In genomic region chr1:161772397-161772796, GRCh38 we compare ENCODE assay signal across 14 cellular contexts. TPM values are rescaled to one million over a fixed set of nuclear protein-coding genes. Genes with fewer than 3 reads are reported as not detected.
DNase-seq lines count a peak whose midpoint lies in the region; ATAC-seq and TF ChIP-seq lines count a peak whose summit lies in the region.
"Had no signal": no experiment of that assay in that cellular context is flagged by ENCODE, and none has a peak within 500 bp of the region (broad histone marks: within the 10 kb centered on the region; RNA-seq: fewer than 3 reads in every experiment).

No MANE protein-coding gene starts in this region.

- no peaks in the 10 kb centered on the region for H3K36me3 ChIP-seq in left ventricle myocardium inferior
- H3K36me3 ChIP-seq: neural progenitor cell, tibial artery had no signal

- peak; percentile 38 to 55 for ATAC-seq in activated T-cell treated with anti-CD3 and anti-CD28 coated beads, Interleukin-2, amount 50 U/mL, for 4 hours
- ATAC-seq in stimulated activated effector memory CD8-positive, alpha-beta T cell treated with anti-CD3 and anti-CD28 coated beads, Interleukin-12 subunit alpha, Interleukin-12 subunit beta, amount 100 ng/mL, for 72 hours, result peak; percentile 16

- POLR2A ChIA-PET in GM10248 (lab: Yijun Ruan, JAX), result interaction anchor here (0.8 to 1.2 kb wide), 2 partner anchors 10 to 17 kb away, joined by 3 to 6 read pairs; no protein-coding TSS in a partner anchor
- POLR2A ChIA-PET in activated CD4-positive, alpha-beta memory T cell treated with anti-CD3 and anti-CD28 coated beads for 36 hours (lab: Charles Lee), result interaction anchor here (0.8 to 1.3 kb wide), 2 partner anchors 10 to 23 kb away, joined by 3 to 6 read pairs; partner anchors contain the start of gene DUSP12

- H3K4me1 ChIP-seq in left ventricle myocardium inferior, result peaks cover 77% of the 10 kb centered on the region

- H3K36me3 Mint-ChIP-seq in activated T-cell treated with anti-CD3 and anti-CD28 coated beads, Interleukin-2, amount 50 U/mL, for 4 hours (ENCODE audit: insufficient read depth), result peaks cover 4% of the 10 kb centered on the region
- peaks cover 9% of the 10 kb centered on the region for H3K36me3 Mint-ChIP-seq in activated T-cell treated with anti-CD3 and anti-CD28 coated beads, Interleukin-2, amount 50 U/mL, for 24 hours (ENCODE audit: low read depth)
- peaks cover 13% of the 10 kb centered on the region for H3K36me3 Mint-ChIP-seq in stimulated activated effector memory CD8-positive, alpha-beta T cell treated with anti-CD3 and anti-CD28 coated beads, Interleukin-12 subunit alpha, Interleukin-12 subunit beta, amount 100 ng/mL, for 72 hours
- peaks cover 3% of the 10 kb centered on the region for H3K36me3 Mint-ChIP-seq in activated CD4-positive, alpha-beta memory T cell treated with anti-CD3 and anti-CD28 coated beads for 36 hours
- H3K36me3 Mint-ChIP-seq: neural progenitor cell had no signal

- no peaks in the 10 kb centered on the region for H3K27me3 Mint-ChIP-seq in activated T-cell treated with anti-CD3 and anti-CD28 coated beads, Interleukin-2, amount 50 U/mL, for 4 hours (ENCODE audit: low read depth)
- no peaks in the 10 kb centered on the region for H3K27me3 Mint-ChIP-seq in activated T-cell treated with anti-CD3 and anti-CD28 coated beads, Interleukin-2, amount 50 U/mL, for 24 hours
- no peaks in the 10 kb centered on the region for H3K27me3 Mint-ChIP-seq in activated CD4-positive, alpha-beta memory T cell treated with anti-CD3 and anti-CD28 coated beads for 36 hours

- no peak overlapping the region for H3K4me3 Mint-ChIP-seq in activated T-cell treated with anti-CD3 and anti-CD28 coated beads, Interleukin-2, amount 50 U/mL, for 4 hours
- H3K4me3 Mint-ChIP-seq in activated T-cell treated with anti-CD3 and anti-CD28 coated beads, Interleukin-2, amount 50 U/mL, for 24 hours, result no peak overlapping the region
- H3K4me3 Mint-ChIP-seq in stimulated activated effector memory CD8-positive, alpha-beta T cell treated with anti-CD3 and anti-CD28 coated beads, Interleukin-12 subunit alpha, Interleukin-12 subunit beta, amount 100 ng/mL, for 72 hours, result no peak overlapping the region
- no peak overlapping the region for H3K4me3 Mint-ChIP-seq in activated CD4-positive, alpha-beta memory T cell treated with anti-CD3 and anti-CD28 coated beads for 36 hours
- H3K4me3 Mint-ChIP-seq: neural progenitor cell had no signal

- DNase-seq in activated T-cell treated with anti-CD3 and anti-CD28 coated beads, Interleukin-2, amount 50 U/mL, for 4 hours, result no peak
- no peak for DNase-seq in activated T-cell treated with anti-CD3 and anti-CD28 coated beads, Interleukin-2, amount 50 U/mL, for 24 hours
- peak; percentile 82 for DNase-seq in SIG-M5 treated with dmso at 0.1 percent for 504 hours (lab: John Stamatoyannopoulos, UW; ENCODE audit: unreplicated experiment)
- DNase-seq in left ventricle myocardium inferior, result no peak
- DNase-seq in stimulated activated effector memory CD8-positive, alpha-beta T cell treated with anti-CD3 and anti-CD28 coated beads, Interleukin-12 subunit alpha, Interleukin-12 subunit beta, amount 100 ng/mL, for 72 hours (ENCODE audit: low spot score in 2 of 2), result no peak
- DNase-seq in GM10248 (ENCODE audit: extremely low spot score), result no peak
- DNase-seq in activated CD4-positive, alpha-beta memory T cell treated with anti-CD3 and anti-CD28 coated beads for 36 hours, result no peak
- no peak for DNase-seq in NCI-H82 treated with DMSO at 0.1 percent for 48 hours (lab: John Stamatoyannopoulos, UW; ENCODE audit: unreplicated experiment)
- DNase-seq: GOT3, NCI-H1417 treated with DMSO at 0.1 percent for 48 hours, NCI-H82, SK-N-SH, tibial artery had no signal

- no peak overlapping the region for H3K4me3 ChIP-seq in left ventricle myocardium inferior
- H3K4me3 ChIP-seq: neural progenitor cell, tibial artery had no signal

- H3K9me3 Mint-ChIP-seq in activated T-cell treated with anti-CD3 and anti-CD28 coated beads, Interleukin-2, amount 50 U/mL, for 4 hours, result no peaks in the 10 kb centered on the region
- H3K9me3 Mint-ChIP-seq in activated T-cell treated with anti-CD3 and anti-CD28 coated beads, Interleukin-2, amount 50 U/mL, for 24 hours, result no peaks in the 10 kb centered on the region
- H3K9me3 Mint-ChIP-seq in stimulated activated effector memory CD8-positive, alpha-beta T cell treated with anti-CD3 and anti-CD28 coated beads, Interleukin-12 subunit alpha, Interleukin-12 subunit beta, amount 100 ng/mL, for 72 hours, result no peaks in the 10 kb centered on the region
- no peaks in the 10 kb centered on the region for H3K9me3 Mint-ChIP-seq in activated CD4-positive, alpha-beta memory T cell treated with anti-CD3 and anti-CD28 coated beads for 36 hours
- H3K9me3 Mint-ChIP-seq: neural progenitor cell had no signal

- no peak overlapping the region for H3K27ac Mint-ChIP-seq in activated T-cell treated with anti-CD3 and anti-CD28 coated beads, Interleukin-2, amount 50 U/mL, for 24 hours
- H3K27ac Mint-ChIP-seq in stimulated activated effector memory CD8-positive, alpha-beta T cell treated with anti-CD3 and anti-CD28 coated beads, Interleukin-12 subunit alpha, Interleukin-12 subunit beta, amount 100 ng/mL, for 72 hours, result no peak overlapping the region
- no peak overlapping the region for H3K27ac Mint-ChIP-seq in activated CD4-positive, alpha-beta memory T cell treated with anti-CD3 and anti-CD28 coated beads for 36 hours
- H3K27ac Mint-ChIP-seq: neural progenitor cell had no signal

- no peaks in the 10 kb centered on the region for H3K9me3 ChIP-seq in left ventricle myocardium inferior (replicated peaks)
- H3K9me3 ChIP-seq: SK-N-SH, tibial artery had no signal

- CTCF ChIA-PET in GM10248 (lab: Yijun Ruan, JAX), result interaction anchor here (1.0 to 2.5 kb wide), 7 partner anchors 8 to 285 kb away, joined by 3 to 17 read pairs (median 6); partner anchors contain the start of gene DUSP12
- CTCF ChIA-PET in activated CD4-positive, alpha-beta memory T cell treated with anti-CD3 and anti-CD28 coated beads for 36 hours (lab: Charles Lee), result interaction anchor here (1.8 to 4.1 kb wide), 2 partner anchors 10 to 21 kb away, joined by 9 to 19 read pairs; no protein-coding TSS in a partner anchor

- intact Hi-C loops in left ventricle myocardium inferior (cut with micrococcal nuclease), result no loop called here
- intact Hi-C loops in activated CD4-positive, alpha-beta memory T cell treated with anti-CD3 and anti-CD28 coated beads for 36 hours (cut with micrococcal nuclease), result loop anchor here (2.0 to 10.0 kb wide), 2 partner anchors 20 to 622 kb away; no protein-coding TSS in a partner anchor

- TF ChIP-seq CTCF in left ventricle myocardium inferior (IDR thresholded peaks at IDR 0.05; ENCODE audit: borderline replicate concordance) (no peak), GM10248 (IDR thresholded peaks at IDR 0.05; ENCODE audit: control extremely low read depth, extremely low read depth, low read depth, missing control alignments) (no peak)

- H3K27ac ChIP-seq in left ventricle myocardium inferior (replicated peaks), result peak overlapping the region; percentile 32
- H3K27ac ChIP-seq: neural progenitor cell, tibial artery had no signal

- H3K27me3 ChIP-seq in left ventricle myocardium inferior (ENCODE audit: low read depth), result no peaks in the 10 kb centered on the region
- H3K27me3 ChIP-seq: neural progenitor cell, tibial artery had no signal

- peaks cover 25% of the 10 kb centered on the region for H3K4me1 Mint-ChIP-seq in activated T-cell treated with anti-CD3 and anti-CD28 coated beads, Interleukin-2, amount 50 U/mL, for 4 hours (ENCODE audit: low read depth)
- H3K4me1 Mint-ChIP-seq in activated T-cell treated with anti-CD3 and anti-CD28 coated beads, Interleukin-2, amount 50 U/mL, for 24 hours (ENCODE audit: low read depth), result peaks cover 28% of the 10 kb centered on the region
- peaks cover 14% of the 10 kb centered on the region for H3K4me1 Mint-ChIP-seq in stimulated activated effector memory CD8-positive, alpha-beta T cell treated with anti-CD3 and anti-CD28 coated beads, Interleukin-12 subunit alpha, Interleukin-12 subunit beta, amount 100 ng/mL, for 72 hours
- peaks cover 22% of the 10 kb centered on the region for H3K4me1 Mint-ChIP-seq in activated CD4-positive, alpha-beta memory T cell treated with anti-CD3 and anti-CD28 coated beads for 36 hours (ENCODE audit: low read depth)

RNA-seq across cellular contexts. Expression of gene ATF6, which starts 6.3 kb away (rescaled TPM):
- total RNA-seq in activated T-cell treated with anti-CD3 and anti-CD28 coated beads, Interleukin-2, amount 50 U/mL, for 4 hours, result 10 to 100 TPM; 20.0 to 26.2 (median 24.8) TPM
- total RNA-seq in left ventricle myocardium inferior, result 13.0 TPM
- 10 to 100 TPM; 20.8 to 23.0 TPM for total RNA-seq in activated CD4-positive, alpha-beta memory T cell treated with anti-CD3 and anti-CD28 coated beads for 36 hours

RNA-seq across cellular contexts. Expression of gene DUSP12, which starts 22.8 kb away (rescaled TPM):
- total RNA-seq in activated T-cell treated with anti-CD3 and anti-CD28 coated beads, Interleukin-2, amount 50 U/mL, for 4 hours, result 10 to 100 TPM; 41.7 to 45.1 (median 41.7) TPM
- 8.4 TPM for total RNA-seq in left ventricle myocardium inferior
- total RNA-seq in activated CD4-positive, alpha-beta memory T cell treated with anti-CD3 and anti-CD28 coated beads for 36 hours, result 10 to 100 TPM; 25.9 to 28.5 TPM

RNA-seq across cellular contexts. Expression of gene FCRLB, which starts 51.1 kb away (rescaled TPM):
- total RNA-seq in activated T-cell treated with anti-CD3 and anti-CD28 coated beads, Interleukin-2, amount 50 U/mL, for 4 hours, result under 1 TPM in 2 of 3 donors, not detected in 1; 0.14 to 0.18 TPM
- 0.33 TPM for total RNA-seq in left ventricle myocardium inferior
- not detected for total RNA-seq in activated CD4-positive, alpha-beta memory T cell treated with anti-CD3 and anti-CD28 coated beads for 36 hours
